Comparison of ENCODE assay signal across 7 cellular contexts in genomic region chr1:185263780-185264179, GRCh38.
"Had no signal": no experiment of that assay in that cellular context is flagged by ENCODE, and none has a peak within 500 bp of the region (broad histone marks: within the 10 kb centered on the region; RNA-seq: fewer than 3 reads in every experiment).

No MANE protein-coding gene starts in this region.

- DNase-seq: IMR-90, KBM-7, KG1 had no signal

- H3K27ac Mint-ChIP-seq: IgD-negative memory B cell had no signal

- H3K27me3 Mint-ChIP-seq: IgD-negative memory B cell had no signal

- H3K9me3 Mint-ChIP-seq: IgD-negative memory B cell had no signal

- H3K4me3 Mint-ChIP-seq: IgD-negative memory B cell had no signal

- H3K27ac ChIP-seq: HL-60 had no signal

- ATAC-seq: HepG2 had no signal

- H3K4me1 Mint-ChIP-seq: IgD-negative memory B cell had no signal

- FAIRE-seq: HepG2, HTR-8/SVneo had no signal
